Comparison of ENCODE assay signal across 8 cellular contexts in genomic region chr1:16513412-16514106, GRCh38. TPM values are rescaled to one million over a fixed set of nuclear protein-coding genes. Genes with fewer than 3 reads are reported as not detected.
A peak's percentile ranks its signal among the peaks of the same experiment; 100 is the strongest.
DNase-seq lines count a peak whose midpoint lies in the region; ATAC-seq and TF ChIP-seq lines count a peak whose summit lies in the region.
"Not testable (repeated sequence)": the region's sequence is repeated elsewhere in the genome, so short reads cannot be mapped to it uniquely, and the experiment has no call there.

No MANE protein-coding gene starts in this region.

- H3K36me3 ChIP-seq in A673 (ENCODE audit: insufficient read depth, low read length, poor library complexity, severe bottlenecking); adipocyte (ENCODE audit: control insufficient read depth, insufficient read depth, low read length, severe bottlenecking): not testable (repeated sequence)

- CTCF ChIA-PET in A673 (lab: Charles Lee): not testable (repeated sequence)

- H3K4me1 ChIP-seq in A673 (ENCODE audit: insufficient read depth, low read length, poor library complexity, severe bottlenecking); adipocyte (ENCODE audit: control insufficient read depth, insufficient read depth, low read length): not testable (repeated sequence)

- TF ChIP-seq CTCF in A673 (conservative IDR thresholded peaks at IDR 0.05; ENCODE audit: low read depth, low read length): not testable (repeated sequence)

- not testable (repeated sequence) for H3K27me3 ChIP-seq in A673 (replicated peaks; ENCODE audit: insufficient read depth, low read depth, low read length, poor library complexity)
- H3K27me3 ChIP-seq in adipocyte (replicated peaks; ENCODE audit: control insufficient read depth, insufficient read depth, low read length): peaks cover 14% of the 10 kb centered on the region

- POLR2A ChIA-PET in A673 (lab: Charles Lee; ENCODE audit: low non-redundant PET): interaction anchor here (0.7 to 1.6 kb wide), 5 partner anchors 10 to 924 kb away, joined by 3 to 6 read pairs (median 5); partner anchors contain the start of gene RNU1-2

- not testable (repeated sequence) for H3K4me3 ChIP-seq in A673 (ENCODE audit: low read depth, low read length, poor library complexity, severe bottlenecking); adipocyte (ENCODE audit: low read length)

- H3K9me3 ChIP-seq in A673 (ENCODE audit: low read depth, low read length, poor library complexity, severe bottlenecking); adipocyte (ENCODE audit: control insufficient read depth, low read length): not testable (repeated sequence)

- BruUV-seq in A673 (replicated peaks; lab: Mats Ljungman, UMichigan): TSS peak; percentile 98

- intact Hi-C loops in A673 (cut with micrococcal nuclease; ENCODE audit: unreplicated experiment); left ventricle myocardium superior (cut with micrococcal nuclease): not testable (repeated sequence)

- not testable (repeated sequence) for H3K9ac ChIP-seq in adipocyte (ENCODE audit: low read length)

- ATAC-seq in GM18520 (IDR thresholded peaks at IDR 0.05; ENCODE audit: unreplicated experiment) (peak; percentile 69), HG02973 (IDR thresholded peaks at IDR 0.05; ENCODE audit: unreplicated experiment) (peak; percentile 92), left ventricle myocardium superior (peak; percentile 99)

- DNase-seq in A673 (ENCODE audit: low spot score): peak; percentile 98
- peak; percentile 87 for DNase-seq in NCI-H1694 (lab: John Stamatoyannopoulos, UW)
- peak; percentile 78 for DNase-seq in SKM-1 treated with dmso at 0.1 percent for 144 hours (lab: John Stamatoyannopoulos, UW; ENCODE audit: unreplicated experiment)
- peak; percentile 94 for DNase-seq in adipocyte (ENCODE audit: low read depth)
- not testable (repeated sequence) for DNase-seq in left ventricle myocardium superior
- DNase-seq in retina: peak; percentile 88

- H3K27ac ChIP-seq in A673 (ENCODE audit: low read depth, low read length, poor library complexity, severe bottlenecking): peak overlapping the region; percentile 95

RNA-seq across cellular contexts. Expression of gene RNU1-1, which starts 0.5 kb away (rescaled TPM):
- total RNA-seq in A673 (2021): 1,866 and 1,908 TPM in 2 replicates
- total RNA-seq in left ventricle myocardium superior: 4,234 TPM
